ENCODE assay signal across 18 cellular contexts in genomic region chr4:184965185-184966052, GRCh38. TPM values are rescaled to one million over a fixed set of nuclear protein-coding genes. Genes with fewer than 3 reads are reported as not detected.
DNase-seq lines count a peak whose midpoint lies in the region; ATAC-seq, FAIRE-seq and TF ChIP-seq lines count a peak whose summit lies in the region.
"Not testable (repeated sequence)": the region's sequence is repeated elsewhere in the genome, so short reads cannot be mapped to it uniquely, and the experiment has no call there.
"Had no signal": no experiment of that assay in that cellular context is flagged by ENCODE, and none has a peak within 500 bp of the region (broad histone marks: within the 10 kb centered on the region; RNA-seq: fewer than 3 reads in every experiment).

No MANE protein-coding gene starts in this region.

- peaks cover 7 to 12% (median 8%) of the 10 kb centered on the region in 4 donors for H3K4me1 Mint-ChIP-seq in CD4-positive, alpha-beta memory T cell
- H3K4me1 Mint-ChIP-seq in T-cell, result peaks cover 2 to 11% (median 4%) of the 10 kb centered on the region in 3 donors
- H3K4me1 Mint-ChIP-seq in activated CD4-positive, alpha-beta memory T cell treated with anti-CD3 and anti-CD28 coated beads, Interleukin-2, amount 10 ng/mL, durations not matched to agents 7 days and 5 days; activated T-helper 2 cell treated with anti-CD3 and anti-CD28 coated beads, Interferon-gamma antibody, Interleukin-2, Interleukin-4, amounts not matched to agents 10 μg/mL and 5 μg/mL and 100 μg/mL, durations not matched to agents 14 hours and 24 hours and 36 hours (ENCODE audit: low read depth); memory B cell; progenitor cell of endocrine pancreas (ENCODE audit: low read depth): not testable (repeated sequence)

- not testable (repeated sequence) for TF ChIP-seq RAD21 in K562 (CRISPR knock-in tag; conservative IDR thresholded peaks at IDR 0.05 in 1 of 2, IDR thresholded peaks at IDR 0.05 in 1 of 2)

- not testable (repeated sequence) for ATAC-seq in T-cell (replicated peaks in 1 of 4); K562; memory B cell (ENCODE audit: low read depth)

- not testable (repeated sequence) for FAIRE-seq in K562 (lab: Jason Lieb, UNC)

- H3K9me3 Mint-ChIP-seq in CD4-positive, alpha-beta memory T cell, result peaks cover 2 to 39% (median 6%) of the 10 kb centered on the region in 8 donors
- not testable (repeated sequence) for H3K9me3 Mint-ChIP-seq in T-cell; activated CD4-positive, alpha-beta memory T cell treated with anti-CD3 and anti-CD28 coated beads, Interleukin-2, amount 10 ng/mL, durations not matched to agents 7 days and 5 days; memory B cell; progenitor cell of endocrine pancreas (ENCODE audit: low read depth)
- peaks cover 12% of the 10 kb centered on the region for H3K9me3 Mint-ChIP-seq in activated T-helper 2 cell treated with anti-CD3 and anti-CD28 coated beads, Interferon-gamma antibody, Interleukin-2, Interleukin-4, amounts not matched to agents 10 μg/mL and 5 μg/mL and 100 μg/mL, durations not matched to agents 14 hours and 24 hours and 36 hours

- not testable (repeated sequence) for TF ChIP-seq CTCF in K562 (IDR thresholded peaks at IDR 0.05 in 2 of 3, conservative IDR thresholded peaks at IDR 0.05 in 1 of 3; ENCODE audit: insufficient read depth in 2 of 3, low read depth in 1 of 3, low read length in 3 of 3); progenitor cell of endocrine pancreas (IDR thresholded peaks at IDR 0.05; ENCODE audit: unreplicated experiment)

- not testable (repeated sequence) for H3K9ac ChIP-seq in K562 (ENCODE audit: insufficient read depth in 1 of 2, low read depth in 2 of 2, low read length in 2 of 2)

- peak in 3 of 5 donors; percentile 16 to 31 (median 19) for DNase-seq in CD4-positive, alpha-beta memory T cell
- DNase-seq in T-cell (peak in 4 of 34 experiments; percentile 6 to 21 (median 10)), ureter (ENCODE audit: low spot score) (peak; percentile 14)
- DNase-seq in activated CD4-positive, alpha-beta memory T cell treated with anti-CD3 and anti-CD28 coated beads, Interleukin-2, amount 10 ng/mL, durations not matched to agents 7 days and 5 days, result peak; percentile 32
- peak; percentile 26 for DNase-seq in activated T-helper 2 cell treated with anti-CD3 and anti-CD28 coated beads, Interferon-gamma antibody, Interleukin-2, Interleukin-4, amounts not matched to agents 10 μg/mL and 5 μg/mL and 100 μg/mL, durations not matched to agents 14 hours and 24 hours and 36 hours (ENCODE audit: low spot score)
- not testable (repeated sequence) for DNase-seq in K562 (ENCODE audit: extremely low read depth in 1 of 4, low spot score in 3 of 4); memory B cell (ENCODE audit: low spot score in 2 of 2); progenitor cell of endocrine pancreas (ENCODE audit: low spot score, unreplicated experiment)

- CTCF ChIA-PET in CD4-positive, alpha-beta memory T cell (lab: Charles Lee; ENCODE audit: partially characterized antibody); K562 (lab: Yijun Ruan, JAX; ENCODE audit: low intra/inter-chr PET ratio): not testable (repeated sequence)
- CTCF ChIA-PET in T-cell (lab: Charles Lee), result interaction anchor here in 1 of 2 donors (0.5 to 0.7 kb wide), 3 partner anchors 211 to 717 kb away, joined by 3 to 4 read pairs (median 3); no protein-coding TSS in a partner anchor
- CTCF ChIA-PET in activated CD4-positive, alpha-beta memory T cell treated with anti-CD3 and anti-CD28 coated beads, Interleukin-2, amount 10 ng/mL, durations not matched to agents 7 days and 5 days (lab: Charles Lee), result interaction anchor here (1.0 kb wide), 1 partner anchor 220 kb away, joined by 3 read pairs; no protein-coding TSS in a partner anchor

- not testable (repeated sequence) for H4K20me1 ChIP-seq in K562 (replicated peaks; ENCODE audit: control insufficient read depth, insufficient read depth, low read length)

- in situ Hi-C loops in K562 (cut with MboI), result not testable (repeated sequence)

- not testable (repeated sequence) for BruUV-seq in K562 (replicated peaks; lab: Mats Ljungman, UMichigan)

- not testable (repeated sequence) for H3K4me2 ChIP-seq in K562 (ENCODE audit: insufficient read depth, low read length)

- not testable (repeated sequence) for H3K4me1 ChIP-seq in CD4-positive, alpha-beta memory T cell (ENCODE audit: insufficient read depth, low read length); K562 (replicated peaks in 1 of 2; ENCODE audit: control insufficient read depth in 2 of 2, insufficient read depth in 2 of 2, low read length in 2 of 2)

- POLR2A ChIA-PET in CD4-positive, alpha-beta memory T cell (lab: Charles Lee; ENCODE audit: partially characterized antibody), result interaction anchor here (1.1 kb wide), 1 partner anchor 232 kb away, joined by 3 read pairs; the partner anchor contains the start of gene CENPU
- POLR2A ChIA-PET in T-cell (lab: Charles Lee); activated CD4-positive, alpha-beta memory T cell treated with anti-CD3 and anti-CD28 coated beads, Interleukin-2, amount 10 ng/mL, durations not matched to agents 7 days and 5 days (lab: Charles Lee); K562 (lab: Yijun Ruan, JAX): not testable (repeated sequence)

- TF ChIP-seq POLR2A in K562 (conservative IDR thresholded peaks at IDR 0.05), result not testable (repeated sequence)

- H2AFZ ChIP-seq in K562 (ENCODE audit: low read depth, low read length), result not testable (repeated sequence)

- not testable (repeated sequence) for TF ChIP-seq EP300 in K562 (IDR thresholded peaks at IDR 0.05; ENCODE audit: low read length)

- H3K27ac Mint-ChIP-seq in CD4-positive, alpha-beta memory T cell, result peak overlapping the region; percentile 89 to 100 (median 100)
- H3K27ac Mint-ChIP-seq in T-cell, result peak overlapping the region; percentile 93 to 95
- peak overlapping the region; percentile 91 for H3K27ac Mint-ChIP-seq in activated CD4-positive, alpha-beta memory T cell treated with anti-CD3 and anti-CD28 coated beads, Interleukin-2, amount 10 ng/mL, durations not matched to agents 7 days and 5 days
- peak overlapping the region; percentile 82 for H3K27ac Mint-ChIP-seq in activated T-helper 2 cell treated with anti-CD3 and anti-CD28 coated beads, Interferon-gamma antibody, Interleukin-2, Interleukin-4, amounts not matched to agents 10 μg/mL and 5 μg/mL and 100 μg/mL, durations not matched to agents 14 hours and 24 hours and 36 hours
- peak overlapping the region; percentile 100 for H3K27ac Mint-ChIP-seq in memory B cell
- H3K27ac Mint-ChIP-seq in progenitor cell of endocrine pancreas, result peak overlapping the region; percentile 99

- H3K27me3 ChIP-seq in CD4-positive, alpha-beta memory T cell (ENCODE audit: insufficient read depth, low read length), result not testable (repeated sequence)
- H3K27me3 ChIP-seq in K562 (ENCODE audit: control insufficient read depth in 2 of 2, insufficient read depth in 2 of 2, low read length in 2 of 2), result peaks cover 9 to 37% of the 10 kb centered on the region in 2 experiments; a peak in 4 of 5 replicates

- H3K79me2 ChIP-seq in K562 (ENCODE audit: control insufficient read depth, insufficient read depth, low read length), result not testable (repeated sequence)

- intact Hi-C loops in CD4-positive, alpha-beta memory T cell (cut with micrococcal nuclease); K562 (cut with micrococcal nuclease): not testable (repeated sequence)
- intact Hi-C loops in activated T-helper 2 cell treated with anti-CD3 and anti-CD28 coated beads, Interferon-gamma antibody, Interleukin-2, Interleukin-4, amounts not matched to agents 10 μg/mL and 5 μg/mL and 100 μg/mL, durations not matched to agents 14 hours and 24 hours and 36 hours (cut with micrococcal nuclease), result loop anchor here (10.0 kb wide), 1 partner anchor 111 kb away; no protein-coding TSS in a partner anchor

- H3K9me3 ChIP-seq in CD4-positive, alpha-beta memory T cell (ENCODE audit: control insufficient read depth in 1 of 2, low read length in 2 of 2); K562 (replicated peaks; ENCODE audit: control insufficient read depth, insufficient read depth, low read depth, low read length): not testable (repeated sequence)

- not testable (repeated sequence) for H3K36me3 Mint-ChIP-seq in CD4-positive, alpha-beta memory T cell; T-cell; activated CD4-positive, alpha-beta memory T cell treated with anti-CD3 and anti-CD28 coated beads, Interleukin-2, amount 10 ng/mL, durations not matched to agents 7 days and 5 days (ENCODE audit: low read depth); activated T-helper 2 cell treated with anti-CD3 and anti-CD28 coated beads, Interferon-gamma antibody, Interleukin-2, Interleukin-4, amounts not matched to agents 10 μg/mL and 5 μg/mL and 100 μg/mL, durations not matched to agents 14 hours and 24 hours and 36 hours (ENCODE audit: low read depth); memory B cell; progenitor cell of endocrine pancreas (ENCODE audit: insufficient read depth)

- not testable (repeated sequence) for H3K36me3 ChIP-seq in CD4-positive, alpha-beta memory T cell (ENCODE audit: insufficient read depth, low read length); K562 (ENCODE audit: control insufficient read depth, insufficient read depth, low read length)

- WGBS in K562 (ENCODE audit: insufficient coverage, low coverage, missing lambda C conversion rate), result 30% methylated on average over 2 of the region's 54 CpGs

- H3K4me3 Mint-ChIP-seq in CD4-positive, alpha-beta memory T cell, result peak overlapping the region; percentile 29 to 99 (median 90)
- peak overlapping the region in 2 of 3 donors; percentile 70 to 75 for H3K4me3 Mint-ChIP-seq in T-cell
- peak overlapping the region; percentile 76 for H3K4me3 Mint-ChIP-seq in activated CD4-positive, alpha-beta memory T cell treated with anti-CD3 and anti-CD28 coated beads, Interleukin-2, amount 10 ng/mL, durations not matched to agents 7 days and 5 days
- H3K4me3 Mint-ChIP-seq in activated T-helper 2 cell treated with anti-CD3 and anti-CD28 coated beads, Interferon-gamma antibody, Interleukin-2, Interleukin-4, amounts not matched to agents 10 μg/mL and 5 μg/mL and 100 μg/mL, durations not matched to agents 14 hours and 24 hours and 36 hours (ENCODE audit: low read depth), result not testable (repeated sequence)
- peak overlapping the region; percentile 76 for H3K4me3 Mint-ChIP-seq in memory B cell
- peak overlapping the region; percentile 54 for H3K4me3 Mint-ChIP-seq in progenitor cell of endocrine pancreas (ENCODE audit: low read depth)

- H3K27ac ChIP-seq in CD4-positive, alpha-beta memory T cell (ENCODE audit: low read depth, low read length); K562 (ENCODE audit: extremely low read depth, low read depth, low read length): not testable (repeated sequence)

- not testable (repeated sequence) for H3K9me1 ChIP-seq in K562 (ENCODE audit: control insufficient read depth, insufficient read depth, low read length)

- H3K27me3 Mint-ChIP-seq in CD4-positive, alpha-beta memory T cell; T-cell; activated CD4-positive, alpha-beta memory T cell treated with anti-CD3 and anti-CD28 coated beads, Interleukin-2, amount 10 ng/mL, durations not matched to agents 7 days and 5 days; activated T-helper 2 cell treated with anti-CD3 and anti-CD28 coated beads, Interferon-gamma antibody, Interleukin-2, Interleukin-4, amounts not matched to agents 10 μg/mL and 5 μg/mL and 100 μg/mL, durations not matched to agents 14 hours and 24 hours and 36 hours (ENCODE audit: low read depth); memory B cell; progenitor cell of endocrine pancreas: not testable (repeated sequence)

- not testable (repeated sequence) for H3K4me3 ChIP-seq in CD4-positive, alpha-beta memory T cell (ENCODE audit: low read length in 2 of 2); K562

RNA-seq across cellular contexts. Expression of gene HELT, which starts 52.9 kb away (rescaled TPM):
- not detected for total RNA-seq in CD4-positive, alpha-beta memory T cell
- polyA plus RNA-seq in CD4-positive, alpha-beta memory T cell, result not detected
- total RNA-seq in T-cell (not detected), K562 (2014; rRNA removed) (not detected in 2 replicates), K562 (2014; rRNA removed; fragmentation: Illumina TruSeq; extraction: Trizol) (not detected in 2 replicates), K562 (2015; rRNA removed; fragmentation: Illumina TruSeq; extraction: Trizol) (not detected in 2 replicates), K562 (2021) (not detected in 2 replicates), progenitor cell of endocrine pancreas (not detected in 2 replicates), ureter (not detected)
- total RNA-seq in activated CD4-positive, alpha-beta memory T cell treated with anti-CD3 and anti-CD28 coated beads, Interleukin-2, amount 10 ng/mL, durations not matched to agents 7 days and 5 days, result not detected
- total RNA-seq in activated T-helper 2 cell treated with anti-CD3 and anti-CD28 coated beads, Interferon-gamma antibody, Interleukin-2, Interleukin-4, amounts not matched to agents 10 μg/mL and 5 μg/mL and 100 μg/mL, durations not matched to agents 14 hours and 24 hours and 36 hours, result not detected in 2 replicates
- not detected in 2 replicates for total RNA-seq in K562 (2011; cell fraction: chromatin; rRNA removed; ENCODE audit: low replicate concordance)
- total RNA-seq in K562 (2011; cell fraction: nucleolus; rRNA removed), result not detected in 2 replicates
- not detected in 2 replicates for total RNA-seq in K562 (2011; cell fraction: nucleoplasm; rRNA removed)
- polyA plus RNA-seq in K562 (2011; rRNA removed) (not detected in 2 replicates), K562 (2014; fragmentation: Illumina TruSeq; extraction: Trizol) (not detected in 2 replicates), K562 (2014; fragmentation: Nextera tagmentation; extraction: Ambion mirVana) (not detected), K562 (2014; rRNA removed) (not detected in 2 replicates)
- not detected in 2 replicates for polyA plus RNA-seq in K562 (2011; cell fraction: cytosol; rRNA removed)
- polyA plus RNA-seq in K562 (2011; cell fraction: nucleus; rRNA removed), result not detected in 2 replicates
- not detected in 2 replicates for polyA plus RNA-seq in K562 (2012)
- not detected in 2 replicates for polyA minus RNA-seq in K562 (2011; rRNA and poly(A)+ RNA removed)
- not detected in 2 replicates for polyA minus RNA-seq in K562 (2011; cell fraction: cytosol; rRNA and poly(A)+ RNA removed)
- not detected in 2 replicates for polyA minus RNA-seq in K562 (2011; cell fraction: nucleus; rRNA and poly(A)+ RNA removed)
- total RNA-seq: aorta, bronchial epithelial cell, GM23248, hepatocyte, left cardiac atrium, lung microvascular endothelial cell, mucosa of gallbladder, posterior vena cava, RPMI7951, spleen had no signal
- polyA plus RNA-seq: aorta, GM23248, hepatocyte had no signal
